In the genomic region with DNA sequence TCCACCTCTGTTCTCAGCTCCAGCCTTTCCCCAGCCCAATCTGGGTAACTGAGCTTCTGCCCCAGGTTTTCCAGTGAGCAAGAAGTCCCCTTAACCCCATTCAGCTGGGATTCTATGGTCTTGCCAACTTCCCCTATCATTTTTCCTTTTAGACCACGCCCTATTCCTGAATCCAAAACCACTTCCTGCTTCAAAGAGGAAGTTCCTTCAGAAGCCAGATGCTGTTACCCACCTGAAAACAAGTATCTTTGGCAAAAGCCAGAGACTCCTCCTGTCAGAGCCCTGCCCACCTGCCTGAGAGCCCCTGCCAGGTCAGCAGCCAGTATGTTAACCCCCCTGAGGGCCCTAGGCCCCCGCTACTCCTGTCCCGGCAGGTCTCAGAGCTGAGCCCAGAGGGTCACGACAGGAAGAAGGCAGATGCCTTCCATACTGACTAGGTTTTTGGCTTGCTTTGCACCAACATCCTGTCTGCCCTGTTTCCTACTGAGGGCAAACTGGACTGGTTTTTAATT, we compare ENCODE assay signal across 8 cellular contexts. TPM values are rescaled to one million over a fixed set of nuclear protein-coding genes. Genes with fewer than 3 reads are reported as not detected.
DNase-seq lines count a peak whose midpoint lies in the region; ATAC-seq and TF ChIP-seq lines count a peak whose summit lies in the region.

No MANE protein-coding gene starts in this region.

- no peaks in the 10 kb centered on the region for H3K27me3 Mint-ChIP-seq in T-cell

- H3K4me1 ChIP-seq in left ventricle myocardium inferior = peaks cover 85% of the 10 kb centered on the region
- peaks cover 0 to 80% of the 10 kb centered on the region in 2 donors for H3K4me1 ChIP-seq in right atrium auricular region
- peaks cover 0 to 9% of the 10 kb centered on the region in 2 donors for H3K4me1 ChIP-seq in aorta (ENCODE audit: control insufficient read depth in 1 of 2, insufficient read depth in 2 of 2, low read length in 2 of 2)

- H3K4me3 ChIP-seq in left ventricle myocardium inferior (no peak overlapping the region), right atrium auricular region (no peak overlapping the region), aorta (ENCODE audit: low read length in 2 of 2) (no peak overlapping the region)

- H3K9me3 ChIP-seq in left ventricle myocardium inferior (replicated peaks) = no peaks in the 10 kb centered on the region
- H3K9me3 ChIP-seq in right atrium auricular region = no peaks in the 10 kb centered on the region
- H3K9me3 ChIP-seq in aorta (ENCODE audit: control insufficient read depth, low read length) = no peaks in the 10 kb centered on the region

- no peak for TF ChIP-seq CTCF in left ventricle myocardium inferior (IDR thresholded peaks at IDR 0.05; ENCODE audit: borderline replicate concordance)
- TF ChIP-seq CTCF in right atrium auricular region (IDR thresholded peaks at IDR 0.05) = no peak

- H3K27ac ChIP-seq in left ventricle myocardium inferior (replicated peaks) (peak overlapping the region; percentile 90), right atrium auricular region (peak overlapping the region; percentile 54 to 69), aorta (ENCODE audit: low read depth in 1 of 2, low read length in 2 of 2) (peak overlapping the region; percentile 78 to 96)

- peak overlapping the region; percentile 79 to 85 for H3K27ac Mint-ChIP-seq in T-cell

- H3K27me3 ChIP-seq in left ventricle myocardium inferior (ENCODE audit: low read depth) (no peaks in the 10 kb centered on the region), right atrium auricular region (no peaks in the 10 kb centered on the region), aorta (ENCODE audit: control insufficient read depth in 1 of 2, insufficient read depth in 2 of 2, low read length in 1 of 2) (no peaks in the 10 kb centered on the region)

- peak overlapping the region in 1 of 3 donors; percentile 52 for H3K4me3 Mint-ChIP-seq in T-cell

- DNase-seq in left ventricle myocardium inferior (no peak), Right ventricle myocardium superior (no peak), T-cell (peak in 3 of 34 experiments; percentile 2 to 12 (median 7)), right atrium auricular region (ENCODE audit: low spot score) (no peak), aorta (no peak), midbrain (lab: John Stamatoyannopoulos, UW) (no peak)

- CTCF ChIA-PET in T-cell (lab: Charles Lee) = interaction anchor here in 1 of 2 donors (0.5 kb wide), 1 partner anchor 9 kb away, joined by 4 read pairs; no protein-coding TSS in a partner anchor

- peaks cover 64 to 73% (median 67%) of the 10 kb centered on the region in 3 donors for H3K4me1 Mint-ChIP-seq in T-cell

- no peak for ATAC-seq in Right ventricle myocardium superior (ENCODE audit: poor library complexity)
- peak; percentile 34 to 62 (median 42) for ATAC-seq in T-cell (replicated peaks in 1 of 4)
- ATAC-seq in aorta (ENCODE audit: low FRiP score) = no peak
- ATAC-seq in HG03460 (IDR thresholded peaks at IDR 0.05; ENCODE audit: unreplicated experiment) = no peak
- no peak for ATAC-seq in HG03571 (IDR thresholded peaks at IDR 0.05; ENCODE audit: unreplicated experiment)

- 17 to 19% methylated on average over 4 of the region's 4 CpGs for WGBS in aorta, 2 donors

- POLR2A ChIA-PET in T-cell (lab: Charles Lee) = no interaction called here

- no peaks in the 10 kb centered on the region for H3K9me3 Mint-ChIP-seq in T-cell

- H3K36me3 Mint-ChIP-seq in T-cell = no peaks in the 10 kb centered on the region

- intact Hi-C loops in left ventricle myocardium inferior (cut with micrococcal nuclease) (no loop called here), Right ventricle myocardium superior (cut with DNase I) (no loop called here), aorta (cut with DNase I) (loop anchor here (2.0 to 5.0 kb wide), 3 partner anchors 13 to 192 kb away; a partner anchor contains a TSS)

- H3K36me3 ChIP-seq in left ventricle myocardium inferior = no peaks in the 10 kb centered on the region
- H3K36me3 ChIP-seq in right atrium auricular region = no peaks in the 10 kb centered on the region
- H3K36me3 ChIP-seq in aorta (ENCODE audit: control insufficient read depth in 1 of 2, insufficient read depth in 2 of 2, low read length in 1 of 2) = no peaks in the 10 kb centered on the region

RNA-seq across cellular contexts. Expression of a gene that starts 20.3 kb away (rescaled TPM):
- total RNA-seq in left ventricle myocardium inferior = 85.0 TPM
- 34.8 TPM for total RNA-seq in Right ventricle myocardium superior
- total RNA-seq in T-cell = 10 to 100 TPM; 13.7 to 38.7 (median 22.9) TPM
- total RNA-seq in right atrium auricular region = 10 to 100 TPM; 77.6 to 84.5 TPM
- 100 to 1,000 TPM; 315 to 605 TPM for total RNA-seq in aorta
- 100 to 1,000 TPM in 1 of 2 donors, 10 to 100 TPM in 1; 87.7 to 245 TPM for polyA plus RNA-seq in aorta

Comparison
In these comparisons a context has a peak if more than half of its experiments do, and no peak if none do; other contexts are left out.
1. ATAC-seq: peak in T-cell (4 of 4); none in Right ventricle myocardium superior (single experiment), aorta (single experiment), HG03460 (single experiment) and HG03571 (single experiment).
2. intact Hi-C loops: an anchor here in aorta (2.0 to 5.0 kb wide); none called in left ventricle myocardium inferior and Right ventricle myocardium superior.
3. Peak in every context shown above with its lines, with median percentiles within 50 percentile points of each other: H3K27ac ChIP-seq.